ENCODE assay signal across 28 cellular contexts in the genomic region with DNA sequence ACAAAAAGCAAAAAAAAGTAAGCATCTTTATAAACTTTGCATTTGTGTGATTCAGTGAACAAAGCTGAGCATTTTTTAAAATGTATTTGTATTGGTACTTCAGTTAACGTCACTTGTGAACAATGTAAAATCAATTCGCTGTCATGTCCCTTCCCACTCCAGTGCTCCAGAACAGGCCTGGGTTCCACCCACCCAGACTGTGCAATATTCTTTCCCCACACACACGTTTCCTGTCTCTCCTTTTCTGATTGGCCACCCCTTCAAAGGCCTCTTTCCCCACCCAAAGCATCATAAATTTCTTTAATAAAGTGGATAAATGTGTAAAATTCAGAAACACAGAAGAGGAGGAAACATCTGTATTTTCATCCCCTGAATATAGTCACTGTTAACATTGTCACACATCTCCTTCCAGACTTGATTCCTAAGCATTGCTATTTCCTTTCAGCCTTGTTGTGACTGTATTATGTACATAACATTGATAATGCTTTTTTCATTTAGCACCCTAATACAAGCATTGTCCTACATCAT. TPM values are rescaled to one million over a fixed set of nuclear protein-coding genes. Genes with fewer than 3 reads are reported as not detected.
"Had no signal": no experiment of that assay in that cellular context is flagged by ENCODE, and none has a peak within 500 bp of the region (broad histone marks: within the 10 kb centered on the region; RNA-seq: fewer than 3 reads in every experiment).

No MANE protein-coding gene starts in this region.

- H3K36me3 ChIP-seq: gastrocnemius medialis, right lobe of liver, uterus had no signal

- FAIRE-seq: islet of Langerhans, small intestine had no signal

- H3K4me3 ChIP-seq: gastrocnemius medialis, heart left ventricle, right lobe of liver, testis, uterus had no signal

- H3K9me3 Mint-ChIP-seq: activated CD4-positive, alpha-beta memory T cell treated with anti-CD3 and anti-CD28 coated beads for 36 hours; activated naive CD8-positive, alpha-beta T cell treated with anti-CD3 and anti-CD28 coated beads for 36 hours; memory B cell; T-helper 1 cell treated with Interleukin-12 subunit alpha and Interleukin-12 subunit beta and Interleukin-4 antibody, amounts not matched to agents 30 μg/mL and 1 μg/mL, for 36 hours; WTC11 had no signal

- H3K9ac ChIP-seq: parathyroid adenoma had no signal

- H2AFZ ChIP-seq: parathyroid adenoma had no signal

- H3K27me3 ChIP-seq: gastrocnemius medialis, heart left ventricle, right lobe of liver, testis, uterus had no signal

- H3K36me3 Mint-ChIP-seq: activated CD4-positive, alpha-beta memory T cell treated with anti-CD3 and anti-CD28 coated beads for 36 hours; activated naive CD8-positive, alpha-beta T cell treated with anti-CD3 and anti-CD28 coated beads for 36 hours; memory B cell had no signal

- H3K27ac ChIP-seq: gastrocnemius medialis, heart left ventricle, parathyroid adenoma, right lobe of liver, testis, uterus had no signal

- H3K4me1 ChIP-seq: gastrocnemius medialis, parathyroid adenoma, right lobe of liver, testis, uterus had no signal

- H3K4me1 Mint-ChIP-seq: activated naive CD8-positive, alpha-beta T cell treated with anti-CD3 and anti-CD28 coated beads for 36 hours had no signal

- H3K79me2 ChIP-seq: parathyroid adenoma had no signal

- H3K4me3 Mint-ChIP-seq: activated CD4-positive, alpha-beta memory T cell treated with anti-CD3 and anti-CD28 coated beads for 36 hours; activated naive CD8-positive, alpha-beta T cell treated with anti-CD3 and anti-CD28 coated beads for 36 hours; T-helper 1 cell treated with Interleukin-12 subunit alpha and Interleukin-12 subunit beta and Interleukin-4 antibody, amounts not matched to agents 30 μg/mL and 1 μg/mL, for 36 hours; WTC11 had no signal

- DNase-seq: activated CD4-positive, alpha-beta memory T cell treated with anti-CD3 and anti-CD28 coated beads for 36 hours; activated CD4-positive, alpha-beta T cell treated with anti-CD3 and anti-CD28 coated beads for 4 hours; activated naive CD4-positive, alpha-beta T cell treated with Interleukin-2 at 50 U/mL for 16 hours; activated naive CD8-positive, alpha-beta T cell treated with anti-CD3 and anti-CD28 coated beads for 36 hours; activated T-cell treated with anti-CD3 and anti-CD28 coated beads, Interleukin-2, amount 50 U/mL, for 48 hours; amygdala; cortex of kidney; effector CD8-positive, alpha-beta T cell; gastrocnemius medialis; heart left ventricle; left ventricle myocardium superior; right lobe of liver; small intestine; stimulated activated CD4-positive, alpha-beta T cell treated with anti-CD3 and anti-CD28 coated beads, Interleukin-2, amount 100 ng/mL, for 24 hours; stimulated activated naive CD4-positive, alpha-beta T cell; T1000; testis; trophoblast cell; uterus had no signal

- H3K27ac Mint-ChIP-seq: activated CD4-positive, alpha-beta memory T cell treated with anti-CD3 and anti-CD28 coated beads for 36 hours; activated naive CD8-positive, alpha-beta T cell treated with anti-CD3 and anti-CD28 coated beads for 36 hours; T-helper 1 cell treated with Interleukin-12 subunit alpha and Interleukin-12 subunit beta and Interleukin-4 antibody, amounts not matched to agents 30 μg/mL and 1 μg/mL, for 36 hours had no signal

- ATAC-seq: esophagus mucosa, gastrocnemius medialis, heart left ventricle, left ventricle myocardium superior, WTC11 had no signal

- H3K9me3 ChIP-seq: gastrocnemius medialis, heart left ventricle, right lobe of liver, testis, uterus had no signal

RNA-seq across cellular contexts. Expression of a gene that starts 12.0 kb away (rescaled TPM):
- total RNA-seq: activated CD4-positive, alpha-beta memory T cell treated with anti-CD3 and anti-CD28 coated beads for 36 hours; activated naive CD8-positive, alpha-beta T cell treated with anti-CD3 and anti-CD28 coated beads for 36 hours; cerebellum; esophagus mucosa; gastrocnemius medialis; left ventricle myocardium superior; myocyte; right lobe of liver; uterus; WTC11 had no signal
- polyA plus RNA-seq: heart left ventricle had no signal

RNA-seq across cellular contexts. Expression of a gene that starts 28.1 kb away (rescaled TPM):
- total RNA-seq: activated CD4-positive, alpha-beta memory T cell treated with anti-CD3 and anti-CD28 coated beads for 36 hours; activated naive CD8-positive, alpha-beta T cell treated with anti-CD3 and anti-CD28 coated beads for 36 hours; cerebellum; gastrocnemius medialis; heart left ventricle; left ventricle myocardium superior; myocyte; right lobe of liver; uterus; WTC11 had no signal
- polyA plus RNA-seq: heart left ventricle, neural cell had no signal
